In genomic region chr17:78416791-78417530, GRCh38 we compare ENCODE assay signal across 1 cellular context.
TF ChIP-seq lines count a peak whose summit lies in the region.

No MANE protein-coding gene starts in this region.

TF ChIP-seq in endothelial cell of umbilical vein, 7 proteins besides CTCF, POLR2A, EP300 and RAD21 (continued from another document):
- TF ChIP-seq POLR2AphosphoS5 (IDR thresholded peaks at IDR 0.05; ENCODE audit: insufficient read depth, low read depth, low read length): no peak
